In the genomic region with DNA sequence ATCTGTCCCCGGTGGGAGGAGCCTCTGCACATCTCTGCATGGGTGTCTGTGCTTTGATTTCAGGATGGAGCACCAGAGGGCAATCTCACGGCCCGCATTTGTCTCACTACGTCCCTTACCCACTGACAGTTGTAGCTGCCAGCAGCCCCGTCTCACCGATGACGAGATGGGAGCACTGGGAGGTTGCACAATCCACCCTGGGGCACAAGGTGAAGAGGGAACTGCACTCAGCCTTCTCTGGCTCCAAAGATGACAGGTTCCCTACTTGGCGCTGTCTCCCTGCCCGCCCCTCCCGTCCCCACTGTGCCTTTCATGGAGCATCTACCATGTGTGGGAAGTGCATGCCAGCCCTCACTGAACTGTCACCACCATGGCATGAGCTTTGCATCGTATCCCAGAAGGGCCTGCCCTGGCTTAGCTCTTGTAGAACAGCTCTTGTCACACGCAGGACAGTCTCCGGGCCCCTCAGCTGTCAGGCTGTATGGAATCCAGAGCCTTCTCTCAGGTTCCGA, we compare ENCODE assay signal across 19 cellular contexts.
DNase-seq lines count a peak whose midpoint lies in the region; ATAC-seq and TF ChIP-seq lines count a peak whose summit lies in the region.
"Had no signal": no experiment of that assay in that cellular context is flagged by ENCODE, and none has a peak within 500 bp of the region (broad histone marks: within the 10 kb centered on the region; RNA-seq: fewer than 3 reads in every experiment).

No MANE protein-coding gene starts in this region.

- intact Hi-C loops in prostate gland (cut with DNase I) = no loop called here

- H3K27me3 ChIP-seq in foreskin keratinocyte = peaks cover 48% of the 10 kb centered on the region
- no peaks in the 10 kb centered on the region for H3K27me3 ChIP-seq in prostate gland (replicated peaks; ENCODE audit: insufficient read depth)
- H3K27me3 ChIP-seq: BLaER1, testis had no signal

- no peak overlapping the region for H3K4me3 ChIP-seq in prostate gland
- H3K4me3 ChIP-seq: BLaER1, testis had no signal

- no peak for TF ChIP-seq POLR2A in prostate gland (IDR thresholded peaks at IDR 0.05)

- DNase-seq in HPDE6-E6E7 (ENCODE audit: extremely low spot score) = peak; percentile 60
- DNase-seq in RPMI8226 = peak; percentile 36
- peak in 1 of 2 donors; percentile 45 for DNase-seq in foreskin keratinocyte
- peak; percentile 54 for DNase-seq in prostate gland (ENCODE audit: low spot score)
- no peak for DNase-seq in ACHN
- DNase-seq in NCI-H2227 treated with DMSO at 0.1 percent for 48 hours (lab: John Stamatoyannopoulos, UW) = no peak
- DNase-seq: activated CD4-positive, alpha-beta T cell treated with anti-CD3 and anti-CD28 coated beads, Interleukin-2, amount 10 ng/mL, durations not matched to agents 7 days and 5 days; activated CD8-positive, alpha-beta memory T cell treated with anti-CD3 and anti-CD28 coated beads, Interleukin-2, amount 50 U/mL, for 48 hours; activated gamma-delta T cell treated with Interleukin-2 at 50 U/mL for 16 hours; amygdala; cerebellar nuclear complex; GOT3; left colon; occipital lobe; stimulated activated CD4-positive, alpha-beta T cell treated with anti-CD3 and anti-CD28 coated beads, Interleukin-4, amount 100 ng/mL, for 4 hours; testis had no signal

- no peaks in the 10 kb centered on the region for H3K9me3 ChIP-seq in prostate gland
- H3K9me3 ChIP-seq: BLaER1, testis had no signal

- no peaks in the 10 kb centered on the region for H3K36me3 ChIP-seq in prostate gland
- H3K36me3 ChIP-seq: BLaER1 had no signal

- WGBS in prostate gland = 62% methylated on average over 14 of the region's 14 CpGs

- peak; percentile 29 for TF ChIP-seq CTCF in foreskin keratinocyte (conservative IDR thresholded peaks at IDR 0.05)
- no peak for TF ChIP-seq CTCF in prostate gland (IDR thresholded peaks at IDR 0.05)

- H3K4me1 ChIP-seq in foreskin keratinocyte (peaks cover 12% of the 10 kb centered on the region), prostate gland (replicated peaks) (peaks cover 2% of the 10 kb centered on the region)
- H3K4me1 ChIP-seq: testis had no signal

- in situ Hi-C loops in ACHN (cut with HindIII; ENCODE audit: low pct_ligation_motif_present, low pct_unique_long_range_greater_than_20kb, low sequenced_read_pairs) = no loop called here

- H3K27ac ChIP-seq in foreskin keratinocyte (no peak overlapping the region), prostate gland (no peak overlapping the region)
- H3K27ac ChIP-seq: BLaER1, testis had no signal

- peak; percentile 54 for ATAC-seq in foreskin keratinocyte
- ATAC-seq in HG03457 (IDR thresholded peaks at IDR 0.05; ENCODE audit: unreplicated experiment) = no peak
- no peak for ATAC-seq in HG03095 (IDR thresholded peaks at IDR 0.05; ENCODE audit: unreplicated experiment)
- ATAC-seq: left colon had no signal

Comparison
In these comparisons a context has a peak if more than half of its experiments do, and no peak if none do; other contexts are left out.
1. DNase-seq: peak in HPDE6-E6E7 (single experiment), RPMI8226 (single experiment) and prostate gland (single experiment); none in ACHN (single experiment) and NCI-H2227 treated with DMSO at 0.1 percent for 48 hours (single experiment).